1 cellular context compared by ENCODE assay signal in the genomic region with DNA sequence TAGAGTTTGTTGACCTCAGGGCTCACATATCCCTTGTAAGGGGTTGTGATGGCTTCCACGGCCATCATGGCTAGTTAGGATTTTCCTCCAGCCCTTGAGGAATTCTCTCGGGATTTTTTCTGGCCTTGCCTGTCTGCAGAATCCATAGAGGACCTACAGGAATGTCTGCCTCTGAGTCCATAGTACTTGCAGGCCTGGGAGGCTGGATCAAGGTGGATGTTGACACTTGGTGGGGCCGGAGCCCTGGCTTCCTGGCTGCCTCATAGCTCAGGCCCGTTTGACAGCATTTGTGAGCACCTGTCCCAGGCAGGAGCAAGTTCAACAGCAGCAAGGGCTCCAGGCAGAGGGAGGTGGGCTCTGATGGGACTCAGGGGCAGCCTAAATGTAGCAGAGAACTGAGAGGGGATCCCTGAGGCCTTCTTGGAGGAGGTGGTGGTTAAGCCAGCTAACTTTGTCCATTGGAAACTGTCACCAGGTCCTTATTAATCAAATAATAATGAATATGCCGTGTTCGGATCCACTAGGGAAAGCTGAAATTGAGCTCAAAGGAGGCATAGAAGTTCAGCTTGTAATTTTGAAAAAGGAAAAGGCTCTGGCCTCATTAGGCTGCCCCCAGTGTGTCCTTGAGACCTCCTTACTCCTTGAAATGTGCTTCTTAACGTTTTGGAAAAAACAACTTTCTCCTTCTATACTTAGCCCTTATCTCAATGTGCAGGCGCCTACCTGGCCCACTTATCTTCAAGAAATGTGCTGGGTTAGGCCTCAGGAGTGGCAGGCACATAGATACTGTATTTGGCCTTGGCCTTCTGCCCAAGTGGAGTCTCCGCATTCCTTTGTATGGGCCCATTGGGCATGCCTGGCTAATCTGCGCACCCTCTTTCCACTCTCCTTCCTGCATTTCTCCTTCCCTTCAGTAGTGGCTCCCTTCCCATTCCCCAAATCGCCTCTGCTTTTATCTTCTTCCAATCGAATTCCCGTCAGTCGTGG.
TF ChIP-seq lines count a peak whose summit lies in the region.

No MANE protein-coding gene starts in this region.

TF ChIP-seq in HepG2, 621 proteins besides CTCF, POLR2A, EP300 and RAD21 (continued from another document and continues in another):
- TF ChIP-seq, protein P1, sequence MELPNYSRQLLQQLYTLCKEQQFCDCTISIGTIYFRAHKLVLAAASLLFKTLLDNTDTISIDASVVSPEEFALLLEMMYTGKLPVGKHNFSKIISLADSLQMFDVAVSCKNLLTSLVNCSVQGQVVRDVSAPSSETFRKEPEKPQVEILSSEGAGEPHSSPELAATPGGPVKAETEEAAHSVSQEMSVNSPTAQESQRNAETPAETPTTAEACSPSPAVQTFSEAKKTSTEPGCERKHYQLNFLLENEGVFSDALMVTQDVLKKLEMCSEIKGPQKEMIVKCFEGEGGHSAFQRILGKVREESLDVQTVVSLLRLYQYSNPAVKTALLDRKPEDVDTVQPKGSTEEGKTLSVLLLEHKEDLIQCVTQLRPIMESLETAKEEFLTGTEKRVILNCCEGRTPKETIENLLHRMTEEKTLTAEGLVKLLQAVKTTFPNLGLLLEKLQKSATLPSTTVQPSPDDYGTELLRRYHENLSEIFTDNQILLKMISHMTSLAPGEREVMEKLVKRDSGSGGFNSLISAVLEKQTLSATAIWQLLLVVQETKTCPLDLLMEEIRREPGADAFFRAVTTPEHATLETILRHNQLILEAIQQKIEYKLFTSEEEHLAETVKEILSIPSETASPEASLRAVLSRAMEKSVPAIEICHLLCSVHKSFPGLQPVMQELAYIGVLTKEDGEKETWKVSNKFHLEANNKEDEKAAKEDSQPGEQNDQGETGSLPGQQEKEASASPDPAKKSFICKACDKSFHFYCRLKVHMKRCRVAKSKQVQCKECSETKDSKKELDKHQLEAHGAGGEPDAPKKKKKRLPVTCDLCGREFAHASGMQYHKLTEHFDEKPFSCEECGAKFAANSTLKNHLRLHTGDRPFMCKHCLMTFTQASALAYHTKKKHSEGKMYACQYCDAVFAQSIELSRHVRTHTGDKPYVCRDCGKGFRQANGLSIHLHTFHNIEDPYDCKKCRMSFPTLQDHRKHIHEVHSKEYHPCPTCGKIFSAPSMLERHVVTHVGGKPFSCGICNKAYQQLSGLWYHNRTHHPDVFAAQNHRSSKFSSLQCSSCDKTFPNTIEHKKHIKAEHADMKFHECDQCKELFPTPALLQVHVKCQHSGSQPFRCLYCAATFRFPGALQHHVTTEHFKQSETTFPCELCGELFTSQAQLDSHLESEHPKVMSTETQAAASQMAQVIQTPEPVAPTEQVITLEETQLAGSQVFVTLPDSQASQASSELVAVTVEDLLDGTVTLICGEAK (IDR thresholded peaks at IDR 0.05): no peak
- TF ChIP-seq, protein P1 (CRISPR knock-in tag; IDR thresholded peaks at IDR 0.05): peak; percentile 52; the same call in 1 of the 2 replicates
- peak; percentile 51; the same call in 1 of the 2 replicates for TF ChIP-seq HDAC2 (CRISPR knock-in tag; IDR thresholded peaks at IDR 0.05)
- TF ChIP-seq, protein P2, sequence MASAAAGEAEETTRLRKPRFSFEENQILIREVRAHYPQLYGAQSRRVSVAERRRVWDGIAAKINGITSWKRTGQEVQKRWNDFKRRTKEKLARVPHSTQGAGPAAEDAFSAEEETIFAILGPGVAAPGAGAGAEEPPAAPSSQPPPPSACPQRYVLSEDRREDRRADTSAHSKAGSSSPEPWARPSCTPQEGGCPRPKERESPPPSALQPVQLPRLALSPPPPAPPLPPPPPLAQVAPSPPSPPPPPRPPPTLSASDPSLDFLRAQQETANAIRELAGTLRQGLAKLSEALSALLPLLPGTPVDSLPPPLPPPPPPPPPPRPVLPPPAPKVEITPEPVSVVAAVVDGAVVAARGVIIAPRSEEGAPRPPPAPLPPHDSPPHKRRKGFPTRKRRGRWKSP (CRISPR knock-in tag; IDR thresholded peaks at IDR 0.05): no peak
- peak; percentile 49 for TF ChIP-seq SALL1 (CRISPR knock-in tag; IDR thresholded peaks at IDR 0.05)
- no peak for TF ChIP-seq ZNF563 (CRISPR knock-in tag; IDR thresholded peaks at IDR 0.05)
- no peak for TF ChIP-seq RFX5 (IDR thresholded peaks at IDR 0.05; ENCODE audit: low read depth, low read length)
- TF ChIP-seq NFRKB (IDR thresholded peaks at IDR 0.05): no peak
- no peak for TF ChIP-seq JUN (CRISPR knock-in tag; IDR thresholded peaks at IDR 0.05)
- no peak for TF ChIP-seq TP53 (CRISPR knock-in tag; conservative IDR thresholded peaks at IDR 0.05)
- TF ChIP-seq ZFX (CRISPR knock-in tag; IDR thresholded peaks at IDR 0.05; ENCODE audit: low read depth): peak; percentile 65
- TF ChIP-seq ZNF556 (CRISPR knock-in tag; IDR thresholded peaks at IDR 0.05; ENCODE audit: borderline replicate concordance): no peak
- no peak for TF ChIP-seq ZNF564 (CRISPR knock-in tag; IDR thresholded peaks at IDR 0.05)
- peak; percentile 86 for TF ChIP-seq TEAD3 (CRISPR knock-in tag; optimal IDR thresholded peaks at IDR 0.05; ENCODE audit: borderline replicate concordance)
- no peak for TF ChIP-seq ZNF225 (CRISPR knock-in tag; IDR thresholded peaks at IDR 0.05)
- no peak for TF ChIP-seq MTA3 (CRISPR knock-in tag; IDR thresholded peaks at IDR 0.05)
- TF ChIP-seq ZFY (CRISPR knock-in tag; IDR thresholded peaks at IDR 0.05): no peak; the same call in 1 of the 2 replicates
- no peak for TF ChIP-seq SRY (CRISPR knock-in tag; IDR thresholded peaks at IDR 0.05)
- TF ChIP-seq, protein P3, sequence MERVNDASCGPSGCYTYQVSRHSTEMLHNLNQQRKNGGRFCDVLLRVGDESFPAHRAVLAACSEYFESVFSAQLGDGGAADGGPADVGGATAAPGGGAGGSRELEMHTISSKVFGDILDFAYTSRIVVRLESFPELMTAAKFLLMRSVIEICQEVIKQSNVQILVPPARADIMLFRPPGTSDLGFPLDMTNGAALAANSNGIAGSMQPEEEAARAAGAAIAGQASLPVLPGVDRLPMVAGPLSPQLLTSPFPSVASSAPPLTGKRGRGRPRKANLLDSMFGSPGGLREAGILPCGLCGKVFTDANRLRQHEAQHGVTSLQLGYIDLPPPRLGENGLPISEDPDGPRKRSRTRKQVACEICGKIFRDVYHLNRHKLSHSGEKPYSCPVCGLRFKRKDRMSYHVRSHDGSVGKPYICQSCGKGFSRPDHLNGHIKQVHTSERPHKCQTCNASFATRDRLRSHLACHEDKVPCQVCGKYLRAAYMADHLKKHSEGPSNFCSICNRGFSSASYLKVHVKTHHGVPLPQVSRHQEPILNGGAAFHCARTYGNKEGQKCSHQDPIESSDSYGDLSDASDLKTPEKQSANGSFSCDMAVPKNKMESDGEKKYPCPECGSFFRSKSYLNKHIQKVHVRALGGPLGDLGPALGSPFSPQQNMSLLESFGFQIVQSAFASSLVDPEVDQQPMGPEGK (CRISPR knock-in tag; IDR thresholded peaks at IDR 0.05): peak; percentile 60
- no peak for TF ChIP-seq AGO2 (optimal IDR thresholded peaks at IDR 0.05; ENCODE audit: low read depth, low read length)
- TF ChIP-seq ELF1 (CRISPR knock-in tag; IDR thresholded peaks at IDR 0.05): peak; percentile 34; the same call in 1 of the 2 replicates
- TF ChIP-seq PHF5A (CRISPR knock-in tag; IDR thresholded peaks at IDR 0.05; ENCODE audit: low read depth, unreplicated experiment): no peak
- TF ChIP-seq ZNF780A (CRISPR knock-in tag; IDR thresholded peaks at IDR 0.05): no peak
- no peak for TF ChIP-seq ZNF253 (CRISPR knock-in tag; IDR thresholded peaks at IDR 0.05; ENCODE audit: borderline replicate concordance)
- TF ChIP-seq, protein P4, sequence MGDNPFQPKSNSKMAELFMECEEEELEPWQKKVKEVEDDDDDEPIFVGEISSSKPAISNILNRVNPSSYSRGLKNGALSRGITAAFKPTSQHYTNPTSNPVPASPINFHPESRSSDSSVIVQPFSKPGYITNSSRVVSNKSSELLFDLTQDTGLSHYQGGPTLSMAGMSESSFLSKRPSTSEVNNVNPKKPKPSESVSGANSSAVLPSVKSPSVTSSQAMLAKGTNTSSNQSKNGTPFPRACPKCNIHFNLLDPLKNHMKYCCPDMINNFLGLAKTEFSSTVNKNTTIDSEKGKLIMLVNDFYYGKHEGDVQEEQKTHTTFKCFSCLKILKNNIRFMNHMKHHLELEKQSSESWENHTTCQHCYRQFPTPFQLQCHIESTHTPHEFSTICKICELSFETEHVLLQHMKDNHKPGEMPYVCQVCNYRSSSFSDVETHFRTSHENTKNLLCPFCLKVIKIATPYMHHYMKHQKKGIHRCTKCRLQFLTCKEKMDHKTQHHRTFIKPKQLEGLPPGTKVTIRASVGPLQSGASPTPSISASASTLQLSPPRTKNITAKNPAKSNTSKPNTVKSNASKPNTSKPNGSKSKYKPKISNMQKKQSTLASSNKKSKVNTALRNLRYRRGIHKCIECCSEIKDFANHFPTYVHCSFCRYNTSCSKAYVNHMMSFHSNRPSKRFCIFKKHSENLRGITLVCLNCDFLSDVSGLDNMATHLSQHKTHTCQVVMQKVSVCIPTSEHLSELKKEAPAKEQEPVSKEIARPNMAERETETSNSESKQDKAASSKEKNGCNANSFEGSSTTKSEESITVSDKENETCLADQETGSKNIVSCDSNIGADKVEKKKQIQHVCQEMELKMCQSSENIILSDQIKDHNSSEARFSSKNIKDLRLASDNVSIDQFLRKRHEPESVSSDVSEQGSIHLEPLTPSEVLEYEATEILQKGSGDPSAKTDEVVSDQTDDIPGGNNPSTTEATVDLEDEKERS (CRISPR knock-in tag; IDR thresholded peaks at IDR 0.05): no peak
- TF ChIP-seq ZNF577 (CRISPR knock-in tag; IDR thresholded peaks at IDR 0.05; ENCODE audit: borderline replicate concordance, low read depth): no peak
- no peak for TF ChIP-seq HOXA7 (CRISPR knock-in tag; IDR thresholded peaks at IDR 0.05)
- no peak for TF ChIP-seq HOXA9 (CRISPR knock-in tag; IDR thresholded peaks at IDR 0.05; ENCODE audit: borderline replicate concordance)
- peak; percentile 54 for TF ChIP-seq CEBPG (CRISPR knock-in tag; IDR thresholded peaks at IDR 0.05)
- TF ChIP-seq YY1 (IDR thresholded peaks at IDR 0.05; ENCODE audit: insufficient read depth, insufficient replicate concordance, low read depth, low read length): peak; percentile 36
- no peak for TF ChIP-seq ONECUT2 (CRISPR knock-in tag; IDR thresholded peaks at IDR 0.05)
- no peak for TF ChIP-seq DR1 (CRISPR knock-in tag; IDR thresholded peaks at IDR 0.05)
- TF ChIP-seq, protein P5, sequence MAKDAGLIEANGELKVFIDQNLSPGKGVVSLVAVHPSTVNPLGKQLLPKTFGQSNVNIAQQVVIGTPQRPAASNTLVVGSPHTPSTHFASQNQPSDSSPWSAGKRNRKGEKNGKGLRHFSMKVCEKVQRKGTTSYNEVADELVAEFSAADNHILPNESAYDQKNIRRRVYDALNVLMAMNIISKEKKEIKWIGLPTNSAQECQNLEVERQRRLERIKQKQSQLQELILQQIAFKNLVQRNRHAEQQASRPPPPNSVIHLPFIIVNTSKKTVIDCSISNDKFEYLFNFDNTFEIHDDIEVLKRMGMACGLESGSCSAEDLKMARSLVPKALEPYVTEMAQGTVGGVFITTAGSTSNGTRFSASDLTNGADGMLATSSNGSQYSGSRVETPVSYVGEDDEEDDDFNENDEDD (CRISPR knock-in tag; IDR thresholded peaks at IDR 0.05; ENCODE audit: borderline replicate concordance): no peak
- TF ChIP-seq, protein P6, sequence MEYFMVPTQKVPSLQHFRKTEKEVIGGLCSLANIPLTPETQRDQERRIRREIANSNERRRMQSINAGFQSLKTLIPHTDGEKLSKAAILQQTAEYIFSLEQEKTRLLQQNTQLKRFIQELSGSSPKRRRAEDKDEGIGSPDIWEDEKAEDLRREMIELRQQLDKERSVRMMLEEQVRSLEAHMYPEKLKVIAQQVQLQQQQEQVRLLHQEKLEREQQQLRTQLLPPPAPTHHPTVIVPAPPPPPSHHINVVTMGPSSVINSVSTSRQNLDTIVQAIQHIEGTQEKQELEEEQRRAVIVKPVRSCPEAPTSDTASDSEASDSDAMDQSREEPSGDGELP (IDR thresholded peaks at IDR 0.05; ENCODE audit: borderline replicate concordance, low read depth): peak; percentile 55; the same call in 1 of the 2 replicates
- TF ChIP-seq, protein P7, sequence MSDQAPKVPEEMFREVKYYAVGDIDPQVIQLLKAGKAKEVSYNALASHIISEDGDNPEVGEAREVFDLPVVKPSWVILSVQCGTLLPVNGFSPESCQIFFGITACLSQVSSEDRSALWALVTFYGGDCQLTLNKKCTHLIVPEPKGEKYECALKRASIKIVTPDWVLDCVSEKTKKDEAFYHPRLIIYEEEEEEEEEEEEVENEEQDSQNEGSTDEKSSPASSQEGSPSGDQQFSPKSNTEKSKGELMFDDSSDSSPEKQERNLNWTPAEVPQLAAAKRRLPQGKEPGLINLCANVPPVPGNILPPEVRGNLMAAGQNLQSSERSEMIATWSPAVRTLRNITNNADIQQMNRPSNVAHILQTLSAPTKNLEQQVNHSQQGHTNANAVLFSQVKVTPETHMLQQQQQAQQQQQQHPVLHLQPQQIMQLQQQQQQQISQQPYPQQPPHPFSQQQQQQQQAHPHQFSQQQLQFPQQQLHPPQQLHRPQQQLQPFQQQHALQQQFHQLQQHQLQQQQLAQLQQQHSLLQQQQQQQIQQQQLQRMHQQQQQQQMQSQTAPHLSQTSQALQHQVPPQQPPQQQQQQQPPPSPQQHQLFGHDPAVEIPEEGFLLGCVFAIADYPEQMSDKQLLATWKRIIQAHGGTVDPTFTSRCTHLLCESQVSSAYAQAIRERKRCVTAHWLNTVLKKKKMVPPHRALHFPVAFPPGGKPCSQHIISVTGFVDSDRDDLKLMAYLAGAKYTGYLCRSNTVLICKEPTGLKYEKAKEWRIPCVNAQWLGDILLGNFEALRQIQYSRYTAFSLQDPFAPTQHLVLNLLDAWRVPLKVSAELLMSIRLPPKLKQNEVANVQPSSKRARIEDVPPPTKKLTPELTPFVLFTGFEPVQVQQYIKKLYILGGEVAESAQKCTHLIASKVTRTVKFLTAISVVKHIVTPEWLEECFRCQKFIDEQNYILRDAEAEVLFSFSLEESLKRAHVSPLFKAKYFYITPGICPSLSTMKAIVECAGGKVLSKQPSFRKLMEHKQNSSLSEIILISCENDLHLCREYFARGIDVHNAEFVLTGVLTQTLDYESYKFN (CRISPR knock-in tag; conservative IDR thresholded peaks at IDR 0.05): peak; percentile 75
